In the genomic region with DNA sequence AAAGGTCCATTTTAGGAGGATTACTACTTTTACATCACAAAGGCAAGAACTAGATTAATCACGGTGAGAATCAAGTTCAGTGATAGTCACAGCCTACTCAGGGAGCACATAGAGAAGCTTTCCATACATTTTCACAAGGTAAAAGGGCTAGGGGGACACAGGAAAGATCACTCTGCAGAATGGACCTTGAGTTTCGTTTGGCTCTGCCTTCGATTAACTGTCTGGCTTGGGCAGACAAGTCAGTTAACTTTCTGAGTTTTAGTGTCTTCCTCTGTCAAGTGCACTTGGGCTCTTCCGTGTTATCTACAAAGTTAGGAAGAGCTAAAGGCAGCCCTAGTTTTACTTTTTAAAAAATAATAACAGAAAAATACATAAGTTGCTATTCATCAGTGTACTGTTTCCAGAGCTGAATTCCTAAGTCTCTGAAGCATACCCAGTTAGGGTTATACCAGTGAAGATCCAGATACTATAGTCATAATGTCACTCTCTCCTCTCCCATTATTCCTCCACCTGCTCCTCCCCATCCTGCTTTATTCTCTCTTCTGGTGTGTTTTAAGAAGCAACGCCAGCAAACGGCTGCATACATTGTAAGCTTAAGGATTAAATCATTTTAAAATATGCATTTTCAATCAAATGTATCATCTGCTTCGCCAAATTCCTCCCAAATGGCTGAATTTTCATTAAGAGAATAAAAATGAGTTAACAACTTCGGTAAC, we compare ENCODE assay signal across 8 cellular contexts. TPM values are rescaled to one million over a fixed set of nuclear protein-coding genes. Genes with fewer than 3 reads are reported as not detected.
DNase-seq lines count a peak whose midpoint lies in the region; TF ChIP-seq lines count a peak whose summit lies in the region.

No MANE protein-coding gene starts in this region.

- TF ChIP-seq POLR2A in adrenal gland (IDR thresholded peaks at IDR 0.05) = no peak
- no peak for TF ChIP-seq POLR2A in testis (IDR thresholded peaks at IDR 0.05)

- WGBS in adrenal gland, 4 donors = 1 to 8% (median 4%) methylated on average over 8 of the region's 8 CpGs
- 2 to 7% methylated on average over 8 of the region's 8 CpGs for WGBS in testis, 2 donors

- no peaks in the 10 kb centered on the region for H3K27me3 Mint-ChIP-seq in CD14-positive monocyte (ENCODE audit: low read depth in 3 of 3)

- H3K27me3 ChIP-seq in HL-60 (ENCODE audit: insufficient read depth, poor library complexity, severe bottlenecking) (no peaks in the 10 kb centered on the region), adrenal gland (no peaks in the 10 kb centered on the region), layer of hippocampus (ENCODE audit: control insufficient read depth, insufficient read depth, low read length) (no peaks in the 10 kb centered on the region), testis (no peaks in the 10 kb centered on the region)

- H3K9me3 ChIP-seq in adrenal gland (replicated peaks in 1 of 3) (no peaks in the 10 kb centered on the region), testis (no peaks in the 10 kb centered on the region)

- H3K4me1 ChIP-seq in adrenal gland (replicated peaks in 1 of 2) (peaks cover 27 to 56% of the 10 kb centered on the region in 2 donors), testis (peaks cover 16% of the 10 kb centered on the region)

- intact Hi-C loops in CD14-positive monocyte (cut with micrococcal nuclease) = loop anchor here in 1 of 2 donors (1.0 to 5.0 kb wide), 2 partner anchors 8 to 34 kb away; no protein-coding TSS in a partner anchor
- intact Hi-C loops in adrenal gland (cut with DNase I) = no loop called here
- intact Hi-C loops in testis (cut with DNase I; ENCODE audit: low total_unique reads) = no loop called here

- peaks cover 5 to 7% of the 10 kb centered on the region in 2 donors for H3K36me3 Mint-ChIP-seq in CD14-positive monocyte

- TF ChIP-seq CTCF in CD14-positive monocyte (IDR thresholded peaks at IDR 0.05) (no peak), HL-60 (IDR thresholded peaks at IDR 0.05; ENCODE audit: insufficient read depth, low read length) (no peak), adrenal gland (IDR thresholded peaks at IDR 0.05) (no peak), testis (IDR thresholded peaks at IDR 0.05) (no peak)

- peaks cover 39% of the 10 kb centered on the region for H3K4me1 Mint-ChIP-seq in CD14-positive monocyte

- H3K36me3 ChIP-seq in adrenal gland (replicated peaks in 1 of 2) (no peaks in the 10 kb centered on the region), testis (ENCODE audit: low read depth, missing control alignments) (no peaks in the 10 kb centered on the region)

- H3K27ac ChIP-seq in HL-60 (replicated peaks) = peak overlapping the region; percentile 92
- peak overlapping the region; percentile 83 to 98 (median 97) for H3K27ac ChIP-seq in adrenal gland
- H3K27ac ChIP-seq in layer of hippocampus (ENCODE audit: low read depth, low read length) = peak overlapping the region; percentile 99
- H3K27ac ChIP-seq in testis = peak overlapping the region; percentile 85 to 95

- DNase-seq in CD14-positive monocyte (ENCODE audit: low spot score) (no peak), HL-60 (ENCODE audit: low read depth in 1 of 2, low spot score in 1 of 2) (no peak), adrenal gland (no peak), testis (no peak), NCI-H524 treated with DMSO at 0.1 percent for 48 hours (lab: John Stamatoyannopoulos, UW) (no peak), islet precursor cell (no peak), AG08396 (ENCODE audit: low spot score) (no peak)

- H3K27ac Mint-ChIP-seq in CD14-positive monocyte = peak overlapping the region; percentile 89 to 99 (median 98)

- H3K4me3 ChIP-seq in HL-60 (replicated peaks; ENCODE audit: insufficient read depth, low read length) (peak overlapping the region; percentile 74), adrenal gland (peak overlapping the region in 2 of 4 donors; percentile 83 to 91), testis (peak overlapping the region; percentile 75 to 86)

- peaks cover 0 to 2% (median 0%) of the 10 kb centered on the region in 7 donors for H3K9me3 Mint-ChIP-seq in CD14-positive monocyte

- peak overlapping the region; percentile 97 to 99 for H3K4me3 Mint-ChIP-seq in CD14-positive monocyte

RNA-seq across cellular contexts. Expression of a gene that starts 1.7 kb away (rescaled TPM):
- polyA plus RNA-seq in CD14-positive monocyte = 10 to 100 TPM; 13.7 to 17.4 TPM
- 10 to 100 TPM; 28.6 to 56.2 (median 43.2) TPM for total RNA-seq in adrenal gland
- 10 to 100 TPM; 15.5 to 35.2 (median 27.3) TPM for polyA plus RNA-seq in adrenal gland
- 100 to 1,000 TPM in 1 of 2 donors, 10 to 100 TPM in 1; 64.0 to 132 TPM for total RNA-seq in testis
- polyA plus RNA-seq in testis (ENCODE audit: insufficient read depth, low read depth, low replicate concordance) = 165 TPM

RNA-seq across cellular contexts. Expression of a gene that starts 2.5 kb away (rescaled TPM):
- polyA plus RNA-seq in CD14-positive monocyte (10 to 100 TPM; 33.2 to 34.4 TPM), adrenal gland (10 to 100 TPM; 22.5 to 59.3 (median 30.5) TPM), testis (ENCODE audit: insufficient read depth, low read depth, low replicate concordance) (21.9 TPM)
- total RNA-seq in adrenal gland (10 to 100 TPM; 30.0 to 60.9 (median 44.5) TPM), testis (10 to 100 TPM; 40.6 to 45.4 TPM)
